ENCODE assay signal across 17 cellular contexts in genomic region chr2:55160422-55160821, GRCh38.
DNase-seq lines count a peak whose midpoint lies in the region; ATAC-seq and TF ChIP-seq lines count a peak whose summit lies in the region.
"Had no signal": no experiment of that assay in that cellular context is flagged by ENCODE, and none has a peak within 500 bp of the region (broad histone marks: within the 10 kb centered on the region; RNA-seq: fewer than 3 reads in every experiment).

No MANE protein-coding gene starts in this region.

- no peak overlapping the region for H4K8ac ChIP-seq in neuronal stem cell (ENCODE audit: low read depth, low read length)

- H2BK120ac ChIP-seq in neuronal stem cell (ENCODE audit: low read depth, low read length), result no peak overlapping the region

- no peak overlapping the region for H3K18ac ChIP-seq in neuronal stem cell (ENCODE audit: low read length)

- no peaks in the 10 kb centered on the region for H3K79me1 ChIP-seq in neuronal stem cell (ENCODE audit: low read depth, low read length)

- no peaks in the 10 kb centered on the region for H3K9me3 ChIP-seq in neuronal stem cell (replicated peaks in 1 of 2; ENCODE audit: control insufficient read depth in 2 of 2, insufficient read depth in 1 of 2, low read depth in 1 of 2, low read length in 2 of 2)
- no peaks in the 10 kb centered on the region for H3K9me3 ChIP-seq in upper lobe of left lung
- H3K9me3 ChIP-seq: SK-N-SH had no signal

- no peak for ATAC-seq in upper lobe of left lung (ENCODE audit: low FRiP score in 2 of 2)
- ATAC-seq in HG03571 (IDR thresholded peaks at IDR 0.05; ENCODE audit: unreplicated experiment), result no peak
- ATAC-seq: GM12878, HepG2 had no signal

- H2BK15ac ChIP-seq in neuronal stem cell (ENCODE audit: low read length), result no peak overlapping the region

- no CpG with 5 or more reads among the region's 2 CpGs for WGBS in neuronal stem cell (ENCODE audit: extremely low coverage in 2 of 2, insufficient read length in 2 of 2, insufficient replicate concordance in 1 of 2), 2 donors
- WGBS in upper lobe of left lung, 2 donors, result 92 to 94% methylated on average over 2 of the region's 2 CpGs

- no peaks in the 10 kb centered on the region for H3K36me3 ChIP-seq in neuronal stem cell (replicated peaks in 1 of 2; ENCODE audit: control insufficient read depth in 2 of 2, insufficient read depth in 2 of 2, low read length in 2 of 2)
- no peaks in the 10 kb centered on the region for H3K36me3 ChIP-seq in upper lobe of left lung

- no peak for TF ChIP-seq CTCF in upper lobe of left lung (IDR thresholded peaks at IDR 0.05)

- no peak overlapping the region for H3K14ac ChIP-seq in neuronal stem cell (ENCODE audit: low read length)

- H2BK12ac ChIP-seq in neuronal stem cell (ENCODE audit: low read length), result no peak overlapping the region

- H3K27me3 ChIP-seq in neuronal stem cell (ENCODE audit: control insufficient read depth in 3 of 3, insufficient read depth in 3 of 3, low read depth in 1 of 3, low read length in 3 of 3) (no peaks in the 10 kb centered on the region), upper lobe of left lung (no peaks in the 10 kb centered on the region)

- no peak overlapping the region for H3K4me2 ChIP-seq in neuronal stem cell (ENCODE audit: insufficient read depth, low read length, poor library complexity, severe bottlenecking)
- H3K4me2 ChIP-seq: SK-N-SH had no signal

- DNase-seq in NCI-H82 (lab: John Stamatoyannopoulos, UW), result peak; percentile 43
- DNase-seq in NCI-H82 treated with DMSO at 0.1 percent for 48 hours (lab: John Stamatoyannopoulos, UW; ENCODE audit: unreplicated experiment), result no peak
- no peak for DNase-seq in caudate nucleus (lab: John Stamatoyannopoulos, UW)
- no peak for DNase-seq in neuronal stem cell (ENCODE audit: low spot score)
- no peak for DNase-seq in upper lobe of left lung
- DNase-seq in activated gamma-delta T cell (lab: John Stamatoyannopoulos, UW), result no peak
- no peak for DNase-seq in activated gamma-delta T cell treated with Interleukin-2 at 50 U/mL for 16 hours
- DNase-seq: 8988T, GF-D8, KG1, NCI-H1417, NCI-H1930, NCI-H526, SK-N-SH had no signal

- H3K4me1 ChIP-seq in neuronal stem cell (ENCODE audit: control insufficient read depth in 2 of 2, insufficient read depth in 1 of 2, low read depth in 1 of 2, low read length in 2 of 2) (peaks cover 26 to 50% of the 10 kb centered on the region in 2 donors), upper lobe of left lung (peaks cover 84 to 94% (median 89%) of the 10 kb centered on the region in 4 donors)

- peak overlapping the region; percentile 34 for H3K27ac ChIP-seq in caudate nucleus (ENCODE audit: low read depth, low read length)
- no peak overlapping the region for H3K27ac ChIP-seq in neuronal stem cell (replicated peaks; ENCODE audit: low read length)
- H3K27ac ChIP-seq in upper lobe of left lung, result peak overlapping the region; percentile 59 to 78 (median 69)

- H3K4me3 ChIP-seq in neuronal stem cell (ENCODE audit: low read length in 2 of 2) (no peak overlapping the region), upper lobe of left lung (no peak overlapping the region)
- H3K4me3 ChIP-seq: GM12878 had no signal

- no peak overlapping the region for H2BK5ac ChIP-seq in neuronal stem cell (ENCODE audit: low read length)

- H2AFZ ChIP-seq in neuronal stem cell (ENCODE audit: low read length), result peak overlapping the region; percentile 18

- H4K91ac ChIP-seq in neuronal stem cell (ENCODE audit: low read depth, low read length, poor library complexity), result no peak overlapping the region

- no peak for TF ChIP-seq POLR2A in upper lobe of left lung (IDR thresholded peaks at IDR 0.05)

- no peak overlapping the region for H3K9ac ChIP-seq in neuronal stem cell (ENCODE audit: low read depth, low read length, poor library complexity)
- H3K9ac ChIP-seq: SK-N-SH had no signal

- no peak overlapping the region for H3K4ac ChIP-seq in neuronal stem cell (ENCODE audit: low read length)

- no peak overlapping the region for H3K23ac ChIP-seq in neuronal stem cell (ENCODE audit: low read depth, low read length, poor library complexity)

- no peak for TF ChIP-seq EP300 in upper lobe of left lung (IDR thresholded peaks at IDR 0.05)

- H2AK5ac ChIP-seq in neuronal stem cell (ENCODE audit: low read depth, low read length), result no peak overlapping the region
